8 cellular contexts compared by ENCODE assay signal in the genomic region with DNA sequence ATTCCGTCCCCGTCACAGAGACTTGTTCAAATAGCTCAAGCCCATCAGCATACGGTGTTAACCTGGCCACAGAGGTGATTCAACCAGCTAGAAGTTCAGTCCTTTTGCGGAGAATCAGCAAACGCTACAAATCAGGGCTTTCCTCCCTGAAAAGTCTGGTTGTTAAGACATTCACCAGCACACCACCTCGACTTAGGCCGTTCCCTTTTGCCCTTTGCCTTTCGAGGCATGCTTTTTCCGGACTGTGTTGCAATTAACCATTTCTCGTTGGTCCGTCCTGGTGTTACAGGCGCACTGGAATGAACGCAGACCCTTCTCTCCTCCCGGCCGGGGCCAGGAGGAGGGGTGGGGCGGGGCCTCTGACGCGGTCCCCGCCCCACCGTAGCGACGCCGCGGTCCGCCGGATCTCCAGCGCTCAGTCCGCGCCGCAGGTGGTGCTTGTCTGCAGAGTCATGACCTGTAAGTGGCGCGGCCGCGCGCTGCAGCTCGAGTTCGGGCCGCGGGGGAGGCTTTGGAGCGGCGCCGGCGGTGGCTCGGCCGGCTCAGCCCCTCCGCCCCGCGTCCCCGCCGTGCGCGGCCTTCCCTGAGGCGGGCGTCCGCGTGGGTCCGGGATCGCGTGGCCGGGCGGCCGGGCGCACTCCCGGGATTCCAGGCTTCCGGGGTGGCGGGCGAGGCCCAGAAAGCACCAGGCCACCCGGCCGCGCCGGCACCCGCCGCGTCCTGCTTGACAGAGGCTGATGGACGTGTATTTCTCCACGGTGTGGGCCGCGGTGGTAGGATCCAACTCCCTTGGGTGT. TPM values are rescaled to one million over a fixed set of nuclear protein-coding genes. Genes with fewer than 3 reads are reported as not detected.
A peak's percentile ranks its signal among the peaks of the same experiment; 100 is the strongest.
DNase-seq lines count a peak whose midpoint lies in the region; ATAC-seq, FAIRE-seq and TF ChIP-seq lines count a peak whose summit lies in the region.

A gene with protein sequence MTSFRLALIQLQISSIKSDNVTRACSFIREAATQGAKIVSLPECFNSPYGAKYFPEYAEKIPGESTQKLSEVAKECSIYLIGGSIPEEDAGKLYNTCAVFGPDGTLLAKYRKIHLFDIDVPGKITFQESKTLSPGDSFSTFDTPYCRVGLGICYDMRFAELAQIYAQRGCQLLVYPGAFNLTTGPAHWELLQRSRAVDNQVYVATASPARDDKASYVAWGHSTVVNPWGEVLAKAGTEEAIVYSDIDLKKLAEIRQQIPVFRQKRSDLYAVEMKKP (plus strand): TSS at position 418 of the 797 bp plus-strand sequence. CDS start 35 bp downstream, at position 453.

- FAIRE-seq in urothelium cell line (lab: Jason Lieb, UNC), result peak; percentile 94

- peak within 1 kb of the TSS; percentile 87 for H3K27ac ChIP-seq in angular gyrus (ENCODE audit: low read depth, low read length)
- H3K27ac ChIP-seq in right atrium auricular region, result peak within 1 kb of the TSS; percentile 78 to 86

- DNase-seq in NCI-H1436 treated with DMSO at 0.1 percent for 48 hours (lab: John Stamatoyannopoulos, UW) (peak; percentile 10), T-helper 2 cell (peak; percentile 60 to 90 (median 68)), right atrium auricular region (ENCODE audit: low spot score) (peak; percentile 84), pulmonary artery endothelial cell (ENCODE audit: low read depth, low spot score) (peak; percentile 44), urothelium cell line (ENCODE audit: low spot score) (peak; percentile 97)

- H3K36me3 ChIP-seq in right atrium auricular region, result peaks cover 6% of the 10 kb centered on the region

- H3K27me3 ChIP-seq in right atrium auricular region, result no peaks in the 10 kb centered on the region

- peak within 1 kb of the TSS; percentile 57 to 74 for H3K4me3 ChIP-seq in right atrium auricular region

- TF ChIP-seq CTCF in right atrium auricular region (IDR thresholded peaks at IDR 0.05), result no peak

- ATAC-seq in HG02840 (IDR thresholded peaks at IDR 0.05; ENCODE audit: low FRiP score, unreplicated experiment), result peak; percentile 95

- peak; percentile 95 for TF ChIP-seq POLR2A in GM15510 (IDR thresholded peaks at IDR 0.05; ENCODE audit: borderline replicate concordance, extremely low read depth, insufficient read length)

- H3K9me3 ChIP-seq in right atrium auricular region, result no peaks in the 10 kb centered on the region

- peaks cover 0 to 12% of the 10 kb centered on the region in 2 donors for H3K4me1 ChIP-seq in right atrium auricular region

RNA-seq across cellular contexts. Expression of the gene that starts here (rescaled TPM):
- total RNA-seq in right atrium auricular region, result 10 to 100 TPM; 12.3 to 15.4 TPM
- 15.0 and 20.4 TPM in 2 replicates for total RNA-seq in pulmonary artery endothelial cell

Comparison
In these comparisons a context has a peak if more than half of its experiments do, and no peak if none do; other contexts are left out.
1. Peak in every context shown above with its lines: DNase-seq, ATAC-seq, H3K4me3 ChIP-seq and H3K27ac ChIP-seq.
2. DNase-seq: peak in every context shown above with its lines; median percentile 97 in urothelium cell line; 84 in right atrium auricular region; 68 in T-helper 2 cell; 44 in pulmonary artery endothelial cell; 10 in NCI-H1436 treated with DMSO at 0.1 percent for 48 hours.